Comparison of ENCODE assay signal across 31 cellular contexts in the genomic region with DNA sequence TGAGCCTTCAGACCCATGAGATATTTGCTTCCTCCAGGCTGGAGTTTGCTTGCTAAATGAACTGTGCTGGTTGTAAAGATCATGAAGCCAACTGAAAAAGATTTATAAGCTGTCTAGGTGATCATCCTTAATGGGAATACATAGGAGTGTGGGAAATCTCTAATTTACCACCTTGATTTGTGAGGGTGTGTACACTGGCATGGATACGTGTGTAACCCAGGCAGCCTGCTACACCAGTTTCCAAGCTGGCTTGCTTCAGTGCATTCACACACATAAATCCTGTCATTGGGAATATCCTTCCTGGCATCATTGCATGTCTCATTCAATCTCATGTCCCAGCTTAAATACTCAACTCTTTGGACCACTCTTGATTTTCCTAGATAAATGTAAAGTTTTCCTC. TPM values are rescaled to one million over a fixed set of nuclear protein-coding genes. Genes with fewer than 3 reads are reported as not detected.
DNase-seq lines count a peak whose midpoint lies in the region; ATAC-seq, FAIRE-seq and TF ChIP-seq lines count a peak whose summit lies in the region.
"Had no signal": no experiment of that assay in that cellular context is flagged by ENCODE, and none has a peak within 500 bp of the region (broad histone marks: within the 10 kb centered on the region; RNA-seq: fewer than 3 reads in every experiment).

No MANE protein-coding gene starts in this region.

- H3K23ac ChIP-seq in H1 (ENCODE audit: insufficient read length) = no peak overlapping the region

- peak overlapping the region in 1 of 2 experiments; percentile 93; a peak in 3 of 4 replicates for H3K27ac ChIP-seq in SK-N-SH (ENCODE audit: low read depth in 2 of 2, low read length in 1 of 2)
- H3K27ac ChIP-seq in H1 (ENCODE audit: low read depth, low read length) = no peak overlapping the region
- peak overlapping the region; percentile 90 for H3K27ac ChIP-seq in mesodermal cell (ENCODE audit: low read depth, low read length, severe bottlenecking)
- H3K27ac ChIP-seq in CD4-positive, alpha-beta T cell (ENCODE audit: low read depth, low read length) = no peak overlapping the region
- H3K27ac ChIP-seq: dorsolateral prefrontal cortex, gastroesophageal sphincter, HL-60, psoas muscle had no signal

- no peak overlapping the region for H4K8ac ChIP-seq in H1 (ENCODE audit: extremely low read depth, insufficient read depth, low read length)

- H3K27me3 ChIP-seq in SK-N-SH (ENCODE audit: insufficient read depth) (no peaks in the 10 kb centered on the region), H1 (replicated peaks in 1 of 4; ENCODE audit: control insufficient read depth in 3 of 4, extremely low read depth in 1 of 4, insufficient read depth in 3 of 4, low read length in 3 of 4) (no peaks in the 10 kb centered on the region)
- no peaks in the 10 kb centered on the region for H3K27me3 ChIP-seq in CD4-positive, alpha-beta T cell (ENCODE audit: control insufficient read depth, insufficient read depth, low read length)
- H3K27me3 ChIP-seq: gastroesophageal sphincter had no signal

- no peaks in the 10 kb centered on the region for H3K36me3 Mint-ChIP-seq in CD4-positive, alpha-beta T cell (ENCODE audit: low read depth)
- H3K36me3 Mint-ChIP-seq: brain; CD8-positive, alpha-beta memory T cell; stimulated activated effector memory CD8-positive, alpha-beta T cell treated with anti-CD3 and anti-CD28 coated beads, Interleukin-12 subunit alpha, Interleukin-12 subunit beta, amount 100 ng/mL, for 72 hours; type B pancreatic cell had no signal

- H2BK120ac ChIP-seq in H1 (replicated peaks; ENCODE audit: low read depth, low read length) = no peak overlapping the region

- no peak for DNase-seq in SK-N-SH
- DNase-seq in H1 (ENCODE audit: low read depth in 1 of 2, low spot score in 2 of 2) = no peak
- DNase-seq in NCI-H1105 treated with DMSO at 0.1 percent for 48 hours (lab: John Stamatoyannopoulos, UW) = no peak
- no peak for DNase-seq in CD4-positive, alpha-beta T cell
- no peak for DNase-seq in DMS 273 treated with DMSO at 0.1 percent for 48 hours (lab: John Stamatoyannopoulos, UW)
- DNase-seq: 8988T; activated CD4-positive, alpha-beta T cell treated with anti-CD3 and anti-CD28 coated beads for 36 hours; activated naive CD4-positive, alpha-beta T cell treated with anti-CD3 and anti-CD28 coated beads, Interleukin-2, amount 50 U/mL, for 16 hours; CD8-positive, alpha-beta memory T cell; dorsolateral prefrontal cortex; H9; Kasumi-1; NCI-H1417 treated with DMSO at 0.1 percent for 48 hours; NCI-H2029 treated with DMSO at 0.1 percent for 48 hours; NCI-H526 treated with DMSO at 0.1 percent for 48 hours; psoas muscle; Right ventricle myocardium superior; stimulated activated CD4-positive, alpha-beta T cell treated with anti-CD3 and anti-CD28 coated beads, Interleukin-15, amount 100 ng/mL, for 24 hours; stimulated activated CD4-positive, alpha-beta T cell treated with anti-CD3 and anti-CD28 coated beads, Interleukin-4, amount 100 ng/mL, for 4 hours; substantia nigra had no signal

- H2BK12ac ChIP-seq in H1 (ENCODE audit: low read depth, low read length) = 0 out of 2 replicates have a peak overlapping the region, but pooled peaks have one; percentile 18

- 86% methylated on average over 1 of the region's 1 CpG for WGBS in SK-N-SH (ENCODE audit: low lambda C conversion rate)
- 91% methylated on average over 1 of the region's 1 CpG; no CpG with 5 or more reads in 1 of the 2 experiments for WGBS in H1 (ENCODE audit: extremely low coverage in 1 of 2, insufficient coverage in 1 of 2, insufficient read length in 1 of 2, insufficient replicate concordance in 2 of 2, low coverage in 1 of 2, low lambda C conversion rate in 2 of 2, missing lambda C conversion rate in 1 of 2), 2 experiments
- 90% methylated on average over 1 of the region's 1 CpG; no CpG with 5 or more reads in 1 of the 2 experiments for WGBS in mesodermal cell (ENCODE audit: insufficient coverage in 2 of 2), 2 experiments

- H3K79me2 ChIP-seq in SK-N-SH (ENCODE audit: insufficient read depth) (no peaks in the 10 kb centered on the region), H1 (ENCODE audit: control insufficient read depth in 1 of 2, insufficient read depth in 2 of 2, low read length in 2 of 2) (no peaks in the 10 kb centered on the region)

- no peaks in the 10 kb centered on the region for H3K9me3 Mint-ChIP-seq in CD4-positive, alpha-beta T cell
- H3K9me3 Mint-ChIP-seq: activated T-helper 17 cell treated with anti-CD3 and anti-CD28 coated beads, Interleukin-2, amount 50 U/mL, for 72 hours; brain; CD8-positive, alpha-beta memory T cell; H9; stimulated activated effector memory CD8-positive, alpha-beta T cell treated with anti-CD3 and anti-CD28 coated beads, Interleukin-12 subunit alpha, Interleukin-12 subunit beta, amount 100 ng/mL, for 72 hours; type B pancreatic cell had no signal

- H2BK20ac ChIP-seq in H1 (ENCODE audit: low read length) = no peak overlapping the region

- intact Hi-C loops in CD4-positive, alpha-beta T cell (cut with DNase I, micrococcal nuclease) = no loop called here

- H2AFZ ChIP-seq in SK-N-SH (ENCODE audit: low read depth) = peak overlapping the region; percentile 59; the same call in 1 of the 2 replicates
- no peak overlapping the region for H2AFZ ChIP-seq in H1 (ENCODE audit: low read length)

- no peaks in the 10 kb centered on the region for H3K9me2 ChIP-seq in SK-N-SH

- TF ChIP-seq EP300 in SK-N-SH (IDR thresholded peaks at IDR 0.05; ENCODE audit: borderline replicate concordance in 1 of 2, low read depth in 1 of 2, low read length in 1 of 2) = no peak
- TF ChIP-seq EP300 in H1 (IDR thresholded peaks at IDR 0.05; ENCODE audit: borderline replicate concordance in 1 of 2, low read depth in 2 of 2, low read length in 2 of 2) = no peak

- no peak overlapping the region for H3K14ac ChIP-seq in H1 (ENCODE audit: insufficient read length)

- no peak overlapping the region for H2BK15ac ChIP-seq in H1 (ENCODE audit: low read length)

- no peaks in the 10 kb centered on the region for H3K4me1 Mint-ChIP-seq in CD4-positive, alpha-beta T cell (ENCODE audit: low read depth)
- H3K4me1 Mint-ChIP-seq: CD8-positive, alpha-beta memory T cell had no signal

- TF ChIP-seq POLR2A in H1 (IDR thresholded peaks at IDR 0.05; ENCODE audit: control extremely low read depth in 1 of 2, low read depth in 2 of 2, low read length in 2 of 2) = no peak

- H3K9ac ChIP-seq in SK-N-SH (peak overlapping the region; percentile 61), H1 (replicated peaks in 1 of 4; ENCODE audit: extremely low read depth in 1 of 4, low read depth in 3 of 4, low read length in 3 of 4) (no peak overlapping the region)

- no peaks in the 10 kb centered on the region for H3K23me2 ChIP-seq in H1 (ENCODE audit: low read depth, low read length)

- H3K36me3 ChIP-seq in SK-N-SH (replicated peaks in 1 of 2; ENCODE audit: control insufficient read depth in 1 of 2, insufficient read depth in 2 of 2, low read length in 1 of 2) = no peaks in the 10 kb centered on the region
- H3K36me3 ChIP-seq in H1 (ENCODE audit: control insufficient read depth in 2 of 4, insufficient read depth in 4 of 4, low read length in 3 of 4) = no peaks in the 10 kb centered on the region
- H3K36me3 ChIP-seq in mesodermal cell (ENCODE audit: control insufficient read depth, insufficient read depth, low read length) = no peaks in the 10 kb centered on the region
- H3K36me3 ChIP-seq: gastroesophageal sphincter had no signal

- no peak overlapping the region for H3K18ac ChIP-seq in H1 (ENCODE audit: extremely low read depth, low read length)

- TF ChIP-seq CTCF in SK-N-SH (IDR thresholded peaks at IDR 0.05) (no peak), H1 (IDR thresholded peaks at IDR 0.05; ENCODE audit: control extremely low read depth in 1 of 3, insufficient read depth in 1 of 3, low read depth in 1 of 3, low read length in 3 of 3) (no peak)
- TF ChIP-seq CTCF in CD4-positive, alpha-beta T cell (IDR thresholded peaks at IDR 0.05) = no peak

- H3K79me1 ChIP-seq in H1 (ENCODE audit: low read depth, low read length) = no peaks in the 10 kb centered on the region

- no peak overlapping the region for H3K56ac ChIP-seq in H1 (replicated peaks; ENCODE audit: insufficient read length, low read depth, low read length)

- H3K9me3 ChIP-seq in SK-N-SH = no peaks in the 10 kb centered on the region
- no peaks in the 10 kb centered on the region for H3K9me3 ChIP-seq in H1 (ENCODE audit: insufficient read depth in 2 of 2, low read depth in 1 of 2, low read length in 1 of 2)
- H3K9me3 ChIP-seq in mesodermal cell (ENCODE audit: control insufficient read depth, low read length) = no peaks in the 10 kb centered on the region
- no peaks in the 10 kb centered on the region for H3K9me3 ChIP-seq in CD4-positive, alpha-beta T cell (ENCODE audit: control insufficient read depth, low read length)
- H3K9me3 ChIP-seq: gastroesophageal sphincter, psoas muscle had no signal

- H3K4me1 ChIP-seq in SK-N-SH (ENCODE audit: control insufficient read depth in 1 of 2, insufficient read depth in 2 of 2, low read depth in 1 of 2, low read length in 1 of 2) = peaks cover 14 to 35% of the 10 kb centered on the region in 2 experiments
- H3K4me1 ChIP-seq in H1 (replicated peaks in 1 of 4; ENCODE audit: control insufficient read depth in 3 of 4, insufficient read depth in 4 of 4, low read length in 3 of 4) = peaks cover 5 to 22% (median 15%) of the 10 kb centered on the region in 4 experiments
- H3K4me1 ChIP-seq in mesodermal cell (ENCODE audit: control insufficient read depth, insufficient read depth, low read length, poor library complexity, severe bottlenecking) = peaks cover 43% of the 10 kb centered on the region
- H3K4me1 ChIP-seq: gastroesophageal sphincter, psoas muscle had no signal

- no peak overlapping the region for H4K5ac ChIP-seq in H1 (ENCODE audit: insufficient read length, low read depth, low read length)

- H3F3A ChIP-seq in SK-N-SH (replicated peaks; ENCODE audit: insufficient read depth) = peaks cover 22% of the 10 kb centered on the region

- peaks cover 30% of the 10 kb centered on the region for H3K27me3 Mint-ChIP-seq in CD4-positive, alpha-beta T cell
- H3K27me3 Mint-ChIP-seq: brain, type B pancreatic cell had no signal

- FAIRE-seq in H1 (lab: Jason Lieb, UNC) = no peak
- FAIRE-seq: endometrium, GM12878 had no signal

- CTCF ChIA-PET in SK-N-SH (lab: Yijun Ruan, JAX) = interaction anchor here (1.2 to 2.3 kb wide), 3 partner anchors 37 to 452 kb away, joined by 3 to 8 read pairs (median 4); no protein-coding TSS in a partner anchor
- CTCF ChIA-PET in H1 (lab: Charles Lee; ENCODE audit: partially characterized antibody) = interaction anchor here (0.7 to 1.1 kb wide), 4 partner anchors 14 to 125 kb away, joined by 3 read pairs; no protein-coding TSS in a partner anchor
- CTCF ChIA-PET in CD4-positive, alpha-beta T cell (lab: Charles Lee) = no interaction called here

- no peak for TF ChIP-seq RAD21 in SK-N-SH (IDR thresholded peaks at IDR 0.05; ENCODE audit: low read length)
- TF ChIP-seq RAD21 in H1 (IDR thresholded peaks at IDR 0.05 in 1 of 2, conservative IDR thresholded peaks at IDR 0.05 in 1 of 2; ENCODE audit: low read depth in 2 of 2, low read length in 2 of 2) = no peak

- no peak overlapping the region for H2AK5ac ChIP-seq in H1 (ENCODE audit: low read depth, low read length)

- POLR2A ChIA-PET in SK-N-SH (lab: Yijun Ruan, JAX) (no interaction called here), H1 (lab: Charles Lee; ENCODE audit: partially characterized antibody) (no interaction called here)
- POLR2A ChIA-PET in CD4-positive, alpha-beta T cell (lab: Charles Lee) = no interaction called here

- no peaks in the 10 kb centered on the region for H4K20me1 ChIP-seq in SK-N-SH (ENCODE audit: insufficient read depth)
- H4K20me1 ChIP-seq in H1 (replicated peaks in 1 of 2; ENCODE audit: control insufficient read depth in 1 of 2, insufficient read depth in 2 of 2, low read length in 2 of 2) = no peaks in the 10 kb centered on the region

- no peak overlapping the region for H2BK5ac ChIP-seq in H1 (ENCODE audit: low read depth, low read length)

- H3K4me2 ChIP-seq in SK-N-SH = 0 out of 2 replicates have a peak overlapping the region, but pooled peaks have one; percentile 19
- no peak overlapping the region for H3K4me2 ChIP-seq in H1 (ENCODE audit: insufficient read depth in 1 of 2, low read depth in 2 of 2, low read length in 2 of 2)

- no peak overlapping the region for H3K4me3 Mint-ChIP-seq in CD4-positive, alpha-beta T cell
- H3K4me3 Mint-ChIP-seq: activated CD4-positive, alpha-beta T cell treated with anti-CD3 and anti-CD28 coated beads for 36 hours; activated T-helper 17 cell treated with anti-CD3 and anti-CD28 coated beads, Interleukin-2, amount 50 U/mL, for 72 hours; brain; CD8-positive, alpha-beta memory T cell; H9; stimulated activated effector memory CD8-positive, alpha-beta T cell treated with anti-CD3 and anti-CD28 coated beads, Interleukin-12 subunit alpha, Interleukin-12 subunit beta, amount 100 ng/mL, for 72 hours; type B pancreatic cell had no signal

- no peak overlapping the region for H4K91ac ChIP-seq in H1 (replicated peaks; ENCODE audit: insufficient read length, low read length)

- no peak overlapping the region for H3K27ac Mint-ChIP-seq in CD4-positive, alpha-beta T cell
- H3K27ac Mint-ChIP-seq: activated CD4-positive, alpha-beta T cell treated with anti-CD3 and anti-CD28 coated beads for 36 hours; activated T-helper 17 cell treated with anti-CD3 and anti-CD28 coated beads, Interleukin-2, amount 50 U/mL, for 72 hours; CD8-positive, alpha-beta memory T cell; H9; stimulated activated effector memory CD8-positive, alpha-beta T cell treated with anti-CD3 and anti-CD28 coated beads, Interleukin-12 subunit alpha, Interleukin-12 subunit beta, amount 100 ng/mL, for 72 hours; type B pancreatic cell had no signal

- no peak overlapping the region for H3K4me3 ChIP-seq in SK-N-SH (ENCODE audit: low read depth in 2 of 2, low read length in 1 of 2)
- no peak overlapping the region for H3K4me3 ChIP-seq in H1 (ENCODE audit: extremely low read depth in 1 of 4, insufficient read depth in 2 of 4, low read depth in 3 of 4, low read length in 4 of 4)
- H3K4me3 ChIP-seq in mesodermal cell (ENCODE audit: extremely low read depth, insufficient read depth, low read length, poor library complexity, severe bottlenecking) = no peak overlapping the region
- H3K4me3 ChIP-seq: dorsolateral prefrontal cortex, gastroesophageal sphincter, GM12878, psoas muscle had no signal

- no peak overlapping the region for H3K4ac ChIP-seq in H1 (replicated peaks; ENCODE audit: insufficient read length, low read depth, low read length)

- ATAC-seq in SK-N-SH treated with all-trans-retinoic acid at 6 μM for 48 hours = no peak
- no peak for ATAC-seq in CD4-positive, alpha-beta T cell (ENCODE audit: poor library complexity)
- no peak for ATAC-seq in GM21367 (IDR thresholded peaks at IDR 0.05; ENCODE audit: unreplicated experiment)
- ATAC-seq: activated CD4-positive, alpha-beta T cell treated with anti-CD3 and anti-CD28 coated beads for 36 hours; activated T-helper 17 cell treated with anti-CD3 and anti-CD28 coated beads, Interleukin-2, amount 50 U/mL, for 72 hours; gastroesophageal sphincter; GM12878; psoas muscle; stimulated activated effector memory CD8-positive, alpha-beta T cell treated with anti-CD3 and anti-CD28 coated beads, Interleukin-12 subunit alpha, Interleukin-12 subunit beta, amount 100 ng/mL, for 72 hours had no signal

RNA-seq across cellular contexts. Expression of a gene that starts 57.6 kb away (rescaled TPM):
- 41.2 and 56.1 TPM in 2 replicates for polyA plus RNA-seq in SK-N-SH (2012; rRNA removed)
- 64.5 and 77.0 TPM in 2 replicates for polyA plus RNA-seq in SK-N-SH (2012; cell fraction: cytosol; rRNA removed)
- polyA plus RNA-seq in SK-N-SH (2012; cell fraction: nucleus; rRNA removed) = 15.4 and 30.0 TPM in 2 replicates
- total RNA-seq in H1 (2021; fragmentation: NEBNext Ultra II Directional; extraction: Animal tissue kit (Norgen Biotek cat#: 25700)) = 34.5 and 35.8 TPM in 2 replicates
- polyA plus RNA-seq in H1 (2011; rRNA removed) = 5.9 and 11.4 TPM in 2 replicates
- 9.9 TPM for polyA plus RNA-seq in H1 (2011; cell fraction: cytosol; rRNA removed)
- 4.6 TPM for polyA plus RNA-seq in H1 (2011; cell fraction: nucleus; rRNA removed)
- polyA plus RNA-seq in H1 (2012, experiment 1 of 2) = 6.6 to 11.7 TPM (median 8.6 TPM) in 4 replicates
- polyA plus RNA-seq in H1 (2012, experiment 2 of 2) = 2.3 TPM
- polyA plus RNA-seq in H1 (2013, experiment 1 of 2) = 28.6 TPM
- 27.0 TPM for polyA plus RNA-seq in H1 (2013, experiment 2 of 2)
- 13.5 and 18.4 TPM in 2 replicates for polyA minus RNA-seq in H1 (2011; rRNA and poly(A)+ RNA removed)
- 8.5 TPM for polyA minus RNA-seq in H1 (2011; cell fraction: cytosol; rRNA and poly(A)+ RNA removed)
- polyA minus RNA-seq in H1 (2011; cell fraction: nucleus; rRNA and poly(A)+ RNA removed) = 20.1 TPM
- polyA plus RNA-seq in mesodermal cell (2013, experiment 1 of 2) = 47.6 TPM
- 49.8 TPM for polyA plus RNA-seq in mesodermal cell (2013, experiment 2 of 2)
- not detected for total RNA-seq in CD4-positive, alpha-beta T cell
- polyA plus RNA-seq: CD8-positive, alpha-beta memory T cell had no signal

Comparison
In these comparisons a context has a peak if more than half of its experiments do, and no peak if none do; other contexts are left out.
1. RNA of a gene that starts 57.6 kb away (total RNA-seq): 34.5 to 35.8 TPM in H1; not detected in CD4-positive, alpha-beta T cell; every median in the first group is over 10 times any median in the second.